In genomic region chr1:155049651-155050559, GRCh38 we compare ENCODE assay signal across 8 cellular contexts. TPM values are rescaled to one million over a fixed set of nuclear protein-coding genes. Genes with fewer than 3 reads are reported as not detected.
DNase-seq lines count a peak whose midpoint lies in the region; ATAC-seq and TF ChIP-seq lines count a peak whose summit lies in the region.

No MANE protein-coding gene starts in this region.

- TF ChIP-seq CTCF in Caco-2 (IDR thresholded peaks at IDR 0.05; ENCODE audit: insufficient read depth in 1 of 2, low read depth in 1 of 2, low read length in 1 of 2, severe bottlenecking in 1 of 2, unreplicated experiment in 1 of 2) (no peak), body of pancreas (IDR thresholded peaks at IDR 0.05) (no peak)

- TF ChIP-seq POLR2A in body of pancreas (IDR thresholded peaks at IDR 0.05) = no peak

- H3K27ac ChIP-seq in body of pancreas = peak overlapping the region; percentile 74 to 93 (median 86)

- H3K4me1 ChIP-seq in Caco-2 (peaks cover 20% of the 10 kb centered on the region), body of pancreas (peaks cover 32% of the 10 kb centered on the region), mononuclear cell (ENCODE audit: insufficient read depth, low read length) (peaks cover 34% of the 10 kb centered on the region)

- no peaks in the 10 kb centered on the region for H3K36me3 ChIP-seq in Caco-2 (ENCODE audit: control insufficient read depth, insufficient read depth, low read length)
- no peaks in the 10 kb centered on the region for H3K36me3 ChIP-seq in body of pancreas (replicated peaks in 1 of 2; ENCODE audit: insufficient read depth in 1 of 2, low read depth in 2 of 2)

- H3K27ac Mint-ChIP-seq in Caco-2 (ENCODE audit: unreplicated experiment) = peak overlapping the region; percentile 86

- no peaks in the 10 kb centered on the region for H3K27me3 ChIP-seq in Caco-2 (replicated peaks; ENCODE audit: control insufficient read depth, insufficient read depth, low read length)
- H3K27me3 ChIP-seq in body of pancreas = no peaks in the 10 kb centered on the region
- no peaks in the 10 kb centered on the region for H3K27me3 ChIP-seq in mononuclear cell (ENCODE audit: insufficient read depth, low read length)

- H3K9me3 ChIP-seq in Caco-2 = no peaks in the 10 kb centered on the region
- H3K9me3 ChIP-seq in body of pancreas = no peaks in the 10 kb centered on the region
- H3K9me3 ChIP-seq in mononuclear cell (ENCODE audit: low read depth, low read length) = no peaks in the 10 kb centered on the region

- WGBS in body of pancreas, 2 donors = 13 to 16% methylated on average over 10 of the region's 10 CpGs

- POLR2A ChIA-PET in Caco-2 (lab: Charles Lee) = interaction anchor here (0.7 to 0.8 kb wide), 2 partner anchors 19 to 46 kb away, joined by 3 read pairs; no protein-coding TSS in a partner anchor

- peak overlapping the region; percentile 88 for H3K4me3 Mint-ChIP-seq in Caco-2 (ENCODE audit: unreplicated experiment)

- intact Hi-C loops in Caco-2 (cut with micrococcal nuclease; ENCODE audit: unreplicated experiment) (loop anchor here (1.0 to 2.0 kb wide), 4 partner anchors 11 to 123 kb away; partner anchors contain the start of genes KRTCAP2, TRIM46 and ZBTB7B), body of pancreas (cut with DNase I) (no loop called here)

- H3K36me3 Mint-ChIP-seq in Caco-2 (ENCODE audit: insufficient read depth, unreplicated experiment) = no peaks in the 10 kb centered on the region

- BruUV-seq in Caco-2 (replicated peaks; lab: Mats Ljungman, UMichigan) = TSS peak; percentile 75

- CTCF ChIA-PET in Caco-2 (lab: Charles Lee) = interaction anchor here (1.1 to 1.8 kb wide), 10 partner anchors 10 to 177 kb away, joined by 3 to 21 read pairs (median 8); partner anchors contain the start of genes EFNA4 and FLAD1

- no peak for DNase-seq in Caco-2
- peak; percentile 27 for DNase-seq in LHCN-M2 (ENCODE audit: low read depth)
- DNase-seq in body of pancreas = no peak
- no peak for DNase-seq in NOMO-1 treated with DMSO at 0.1 percent for 48 hours (lab: John Stamatoyannopoulos, UW; ENCODE audit: unreplicated experiment)
- no peak for DNase-seq in mucosa of gallbladder (ENCODE audit: low spot score)

- peaks cover 19% of the 10 kb centered on the region for H3K4me1 Mint-ChIP-seq in Caco-2 (ENCODE audit: low read depth, unreplicated experiment)

- no peaks in the 10 kb centered on the region for H3K27me3 Mint-ChIP-seq in Caco-2 (ENCODE audit: insufficient read depth, unreplicated experiment)

- ATAC-seq in body of pancreas (no peak), GM21825 (IDR thresholded peaks at IDR 0.05; ENCODE audit: unreplicated experiment) (no peak), GM21717 (IDR thresholded peaks at IDR 0.05; ENCODE audit: unreplicated experiment) (no peak)

- no peaks in the 10 kb centered on the region for H3K9me3 Mint-ChIP-seq in Caco-2 (ENCODE audit: unreplicated experiment)

- H3K4me3 ChIP-seq in Caco-2 (ENCODE audit: low read depth, low read length) (peak overlapping the region; percentile 50), body of pancreas (peak overlapping the region in 1 of 2 donors; percentile 45), mononuclear cell (ENCODE audit: low read length) (peak overlapping the region; percentile 56)

RNA-seq across cellular contexts. Expression of gene ADAM15, which starts 1.2 kb away (rescaled TPM):
- total RNA-seq in Caco-2 (2022) (44.0 and 48.2 TPM in 2 replicates), LHCN-M2 (2014; rRNA removed) (82.4 and 86.7 TPM in 2 replicates), body of pancreas (10 to 100 TPM; 37.2 to 48.5 TPM), mononuclear cell (25.1 TPM), mucosa of gallbladder (146 TPM)
- polyA plus RNA-seq in LHCN-M2 (2012) = 55.8 TPM

RNA-seq across cellular contexts. Expression of gene EFNA4, which starts 13.6 kb away (rescaled TPM):
- 13.8 and 16.0 TPM in 2 replicates for total RNA-seq in Caco-2 (2022)
- total RNA-seq in LHCN-M2 (2014; rRNA removed) = 8.0 and 8.7 TPM in 2 replicates
- polyA plus RNA-seq in LHCN-M2 (2012) = 7.1 TPM
- 1 to 10 TPM; 4.7 to 5.6 TPM for total RNA-seq in body of pancreas
- 2.4 TPM for total RNA-seq in mononuclear cell
- 12.8 TPM for total RNA-seq in mucosa of gallbladder

RNA-seq across cellular contexts. Expression of gene DCST1, which starts 16.3 kb away (rescaled TPM):
- total RNA-seq in Caco-2 (2022) = 0.32 TPM in 1 of 2 replicates, not detected in the other
- not detected in 2 replicates for total RNA-seq in LHCN-M2 (2014; rRNA removed)
- not detected for polyA plus RNA-seq in LHCN-M2 (2012)
- not detected for total RNA-seq in body of pancreas
- total RNA-seq in mononuclear cell = 0.21 TPM
- not detected for total RNA-seq in mucosa of gallbladder

RNA-seq across cellular contexts. Expression of gene DCST2, which starts 16.3 kb away (rescaled TPM):
- total RNA-seq in Caco-2 (2022) (0.26 and 0.61 TPM in 2 replicates), LHCN-M2 (2014; rRNA removed) (0.11 and 0.13 TPM in 2 replicates), body of pancreas (1 to 10 TPM in 1 of 2 donors, under 1 TPM in 1; 0.33 to 1.8 TPM), mononuclear cell (0.10 TPM), mucosa of gallbladder (1.0 TPM)
- polyA plus RNA-seq in LHCN-M2 (2012) = not detected

RNA-seq across cellular contexts. Expression of gene EFNA3, which starts 28.7 kb away (rescaled TPM):
- total RNA-seq in Caco-2 (2022) = 3.4 and 3.5 TPM in 2 replicates
- 1.7 and 2.1 TPM in 2 replicates for total RNA-seq in LHCN-M2 (2014; rRNA removed)
- polyA plus RNA-seq in LHCN-M2 (2012) = 3.9 TPM
- 1 to 10 TPM in 1 of 2 donors, not detected in 1; 1.8 TPM for total RNA-seq in body of pancreas
- 0.21 TPM for total RNA-seq in mononuclear cell
- 2.7 TPM for total RNA-seq in mucosa of gallbladder
